In genomic region chr6:140824595-140824994, GRCh38 we compare ENCODE assay signal across 23 cellular contexts.
"Had no signal": no experiment of that assay in that cellular context is flagged by ENCODE, and none has a peak within 500 bp of the region (broad histone marks: within the 10 kb centered on the region; RNA-seq: fewer than 3 reads in every experiment).

No MANE protein-coding gene starts in this region.

- H3K36me3 ChIP-seq: esophagus squamous epithelium, right lobe of liver, stomach, thyroid gland, vagina had no signal

- H3K9ac ChIP-seq: parathyroid adenoma had no signal

- H3K4me2 ChIP-seq: smooth muscle cell had no signal

- ATAC-seq: effector memory CD8-positive, alpha-beta T cell; foreskin keratinocyte; natural killer cell; right lobe of liver; stimulated activated effector memory CD8-positive, alpha-beta T cell treated with anti-CD3 and anti-CD28 coated beads, Interleukin-12 subunit alpha, Interleukin-12 subunit beta, amount 100 ng/mL, for 72 hours had no signal

- H3K4me1 ChIP-seq: esophagus squamous epithelium, foreskin keratinocyte, right lobe of liver, stomach, thyroid gland, vagina had no signal

- H3K27me3 ChIP-seq: esophagus squamous epithelium, foreskin keratinocyte, right lobe of liver, stomach, thyroid gland, vagina had no signal

- H3K9me3 ChIP-seq: esophagus squamous epithelium, right lobe of liver, stomach, thyroid gland, vagina had no signal

- H3K27ac ChIP-seq: esophagus squamous epithelium, foreskin keratinocyte, parathyroid adenoma, right lobe of liver, stomach, thyroid gland, vagina had no signal

- DNase-seq: cortex of kidney; effector memory CD8-positive, alpha-beta T cell; erythroblast; esophagus squamous epithelium; foreskin keratinocyte; glutamatergic neuron; hypothalamus; immature natural killer cell; natural killer cell; occipital lobe; right lobe of liver; stimulated activated CD4-positive, alpha-beta T cell treated with anti-CD3 and anti-CD28 coated beads, Interleukin-12 subunit alpha, Interleukin-12 subunit beta, amount 100 ng/mL, for 4 hours; stimulated activated CD4-positive, alpha-beta T cell treated with anti-CD3 and anti-CD28 coated beads, Interleukin-1b, Interleukin-23, amount 100 ng/mL, for 48 hours; stimulated activated CD4-positive, alpha-beta T cell treated with anti-CD3 and anti-CD28 coated beads, Interleukin-4, amount 100 ng/mL, for 1 hour; stimulated activated naive CD4-positive, alpha-beta T cell treated with Interleukin-2 at 50 U/mL for 16 hours; stomach; thyroid gland; trophoblast cell had no signal

- H3K4me3 ChIP-seq: esophagus squamous epithelium, lung, right lobe of liver, smooth muscle cell, stomach, thyroid gland, vagina had no signal

- H3K79me2 ChIP-seq: parathyroid adenoma had no signal
